8 cellular contexts compared by ENCODE assay signal in genomic region chr2:96305979-96306308, GRCh38. TPM values are rescaled to one million over a fixed set of nuclear protein-coding genes. Genes with fewer than 3 reads are reported as not detected.
DNase-seq lines count a peak whose midpoint lies in the region; ATAC-seq and TF ChIP-seq lines count a peak whose summit lies in the region.

No MANE protein-coding gene starts in this region.

- peaks cover 24% of the 10 kb centered on the region for H3K36me3 ChIP-seq in SU-DHL-6 (ENCODE audit: low read length)

- peak overlapping the region; percentile 99 for H3K4me3 ChIP-seq in SU-DHL-6 (ENCODE audit: insufficient read depth, low read length, poor library complexity, severe bottlenecking)
- peak overlapping the region; percentile 100 for H3K4me3 ChIP-seq in fibroblast of mammary gland (ENCODE audit: control insufficient read depth, low read depth, low read length)
- peak overlapping the region; percentile 99 for H3K4me3 ChIP-seq in retinal pigment epithelial cell (ENCODE audit: low read length)

- H3F3A ChIP-seq in SU-DHL-6 (ENCODE audit: insufficient read depth) = peaks cover 7% of the 10 kb centered on the region; the same call in 1 of the 2 replicates

- H3K9me2 ChIP-seq in SU-DHL-6 (replicated peaks; ENCODE audit: insufficient read depth, low read length) = no peaks in the 10 kb centered on the region

- H4K20me1 ChIP-seq in SU-DHL-6 (ENCODE audit: low read depth, low read length) = no peaks in the 10 kb centered on the region

- H3K4me2 ChIP-seq in SU-DHL-6 (ENCODE audit: low read depth, low read length, poor library complexity, severe bottlenecking) = peak overlapping the region; percentile 87

- peak overlapping the region; percentile 87 for H3K9ac ChIP-seq in SU-DHL-6 (ENCODE audit: low read length)

- no peaks in the 10 kb centered on the region for H3K27me3 ChIP-seq in SU-DHL-6 (ENCODE audit: low read length)

- H3K9me3 ChIP-seq in SU-DHL-6 (ENCODE audit: insufficient read depth, low read length) = no peaks in the 10 kb centered on the region

- no peak for DNase-seq in fibroblast of mammary gland (ENCODE audit: low read depth)
- no peak for DNase-seq in retinal pigment epithelial cell (ENCODE audit: low read depth)
- no peak for DNase-seq in ureter (ENCODE audit: low spot score)

- peak overlapping the region; percentile 79 for H3K27ac ChIP-seq in SU-DHL-6 (ENCODE audit: low read depth, low read length)

- peak overlapping the region; percentile 74 for H2AFZ ChIP-seq in SU-DHL-6 (ENCODE audit: low read depth, low read length, severe bottlenecking)

- H3K79me2 ChIP-seq in SU-DHL-6 (ENCODE audit: insufficient read depth, low read length) = peaks cover 47% of the 10 kb centered on the region

- peak; percentile 10 for ATAC-seq in GM19035 (IDR thresholded peaks at IDR 0.05; ENCODE audit: unreplicated experiment)
- ATAC-seq in GM18511 (IDR thresholded peaks at IDR 0.05; ENCODE audit: unreplicated experiment) = no peak
- ATAC-seq in HG03378 (IDR thresholded peaks at IDR 0.05; ENCODE audit: unreplicated experiment) = no peak
- ATAC-seq in HG03521 (IDR thresholded peaks at IDR 0.05; ENCODE audit: unreplicated experiment) = no peak

- no peak for TF ChIP-seq CTCF in SU-DHL-6 (IDR thresholded peaks at IDR 0.05; ENCODE audit: insufficient read depth, low read length, poor library complexity, severe bottlenecking)
- TF ChIP-seq CTCF in fibroblast of mammary gland (conservative IDR thresholded peaks at IDR 0.05; ENCODE audit: control insufficient read depth, insufficient read depth, low read depth, low read length) = no peak
- no peak for TF ChIP-seq CTCF in retinal pigment epithelial cell (conservative IDR thresholded peaks at IDR 0.05; ENCODE audit: low read depth, low read length)

RNA-seq across cellular contexts. Expression of gene SNRNP200, which starts 0.6 kb away (rescaled TPM):
- total RNA-seq in ureter = 139 TPM

RNA-seq across cellular contexts. Expression of gene ITPRIPL1, which starts 19.2 kb away (rescaled TPM):
- total RNA-seq in ureter = 1.7 TPM

RNA-seq across cellular contexts. Expression of gene NCAPH, which starts 29.6 kb away (rescaled TPM):
- total RNA-seq in ureter = 1.3 TPM

RNA-seq across cellular contexts. Expression of gene CIAO1, which starts 39.9 kb away (rescaled TPM):
- total RNA-seq in ureter = 79.4 TPM

RNA-seq across cellular contexts. Expression of gene TMEM127, which starts 40.1 kb away (rescaled TPM):
- 52.6 TPM for total RNA-seq in ureter
